Comparison of ENCODE assay signal across 8 cellular contexts in genomic region chr1:207050428-207050767, GRCh38. TPM values are rescaled to one million over a fixed set of nuclear protein-coding genes. Genes with fewer than 3 reads are reported as not detected.
A peak's percentile ranks its signal among the peaks of the same experiment; 100 is the strongest.
DNase-seq lines count a peak whose midpoint lies in the region; ATAC-seq and TF ChIP-seq lines count a peak whose summit lies in the region.

No MANE protein-coding gene starts in this region.

- H3K4me1 ChIP-seq in OCI-LY1 (ENCODE audit: insufficient read depth, low read length, severe bottlenecking) (peaks cover 70% of the 10 kb centered on the region), muscle layer of colon (ENCODE audit: insufficient read depth, low read length) (peaks cover 43% of the 10 kb centered on the region)

- TF ChIP-seq CTCF in OCI-LY1 (IDR thresholded peaks at IDR 0.05; ENCODE audit: low read length) = no peak

- no peak for ATAC-seq in HG02763 (IDR thresholded peaks at IDR 0.05; ENCODE audit: unreplicated experiment)
- ATAC-seq in left colon = no peak

- peaks cover 41% of the 10 kb centered on the region for H3K79me2 ChIP-seq in OCI-LY1 (ENCODE audit: insufficient read depth, low read length)

- H3K4me3 ChIP-seq in GM08714 (ENCODE audit: low read length) = peak overlapping the region; percentile 74
- H3K4me3 ChIP-seq in OCI-LY1 (ENCODE audit: low read depth, low read length, poor library complexity, severe bottlenecking) = peak overlapping the region; percentile 96
- peak overlapping the region; percentile 60 to 96 for H3K4me3 ChIP-seq in muscle layer of colon (ENCODE audit: low read depth in 1 of 2, low read length in 2 of 2)

- H3K27me3 ChIP-seq in OCI-LY1 (ENCODE audit: insufficient read depth, low read length) = no peaks in the 10 kb centered on the region
- no peaks in the 10 kb centered on the region for H3K27me3 ChIP-seq in muscle layer of colon (ENCODE audit: control insufficient read depth in 1 of 2, insufficient read depth in 2 of 2, low read length in 2 of 2)

- intact Hi-C loops in left colon (cut with DNase I, micrococcal nuclease) = no loop called here

- peaks cover 5% of the 10 kb centered on the region; the same call in 1 of the 2 replicates for H3F3A ChIP-seq in OCI-LY1 (ENCODE audit: insufficient read depth, low read length)

- H2AFZ ChIP-seq in OCI-LY1 (ENCODE audit: low read length) = no peak overlapping the region

- H3K9me2 ChIP-seq in OCI-LY1 (ENCODE audit: low read depth, low read length) = no peaks in the 10 kb centered on the region

- peak overlapping the region; percentile 61 for H3K27ac ChIP-seq in OCI-LY1 (ENCODE audit: low read depth, low read length, poor library complexity, severe bottlenecking)
- peak overlapping the region; percentile 92 for H3K27ac ChIP-seq in cingulate gyrus (ENCODE audit: low read depth, low read length)
- H3K27ac ChIP-seq in muscle layer of colon (ENCODE audit: low read depth, low read length) = peak overlapping the region; percentile 87

- H3K4me2 ChIP-seq in OCI-LY1 (ENCODE audit: low read length) = peak overlapping the region; percentile 91

- peak overlapping the region; percentile 98 for H3K9ac ChIP-seq in OCI-LY1 (ENCODE audit: low read length)
- peak overlapping the region; percentile 91 for H3K9ac ChIP-seq in muscle layer of colon (ENCODE audit: low read length)

- H4K20me1 ChIP-seq in OCI-LY1 (ENCODE audit: insufficient read depth, low read length) = no peaks in the 10 kb centered on the region; the same call in 1 of the 2 replicates

- H3K9me3 ChIP-seq in OCI-LY1 (ENCODE audit: low read length) = no peaks in the 10 kb centered on the region
- H3K9me3 ChIP-seq in muscle layer of colon (ENCODE audit: low read length) = no peaks in the 10 kb centered on the region

- H3K36me3 ChIP-seq in OCI-LY1 (ENCODE audit: insufficient read depth, low read length) (peaks cover 43% of the 10 kb centered on the region), muscle layer of colon (ENCODE audit: insufficient read depth, low read length) (peaks cover 18% of the 10 kb centered on the region)

- DNase-seq in HPDE6-E6E7 (ENCODE audit: extremely low spot score) = no peak
- DNase-seq in NCI-H2029 (lab: John Stamatoyannopoulos, UW) = no peak
- DNase-seq in left colon = no peak

RNA-seq across cellular contexts. Expression of gene YOD1, which starts 0.6 kb away (rescaled TPM):
- total RNA-seq in left colon = 1 to 10 TPM; 6.6 to 7.2 TPM

RNA-seq across cellular contexts. Expression of gene PFKFB2, which starts 2.7 kb away (rescaled TPM):
- total RNA-seq in left colon = 100 to 1,000 TPM; 104 to 117 TPM

RNA-seq across cellular contexts. Expression of gene C1orf116, which starts 17.8 kb away (rescaled TPM):
- 10 to 100 TPM; 17.2 to 31.6 TPM for total RNA-seq in left colon

RNA-seq across cellular contexts. Expression of gene C4BPB, which starts 38.3 kb away (rescaled TPM):
- 10 to 100 TPM in 1 of 2 donors, 1 to 10 TPM in 1; 5.0 to 20.8 TPM for total RNA-seq in left colon

RNA-seq across cellular contexts. Expression of gene C4BPA, which starts 53.6 kb away (rescaled TPM):
- 1 to 10 TPM; 3.4 to 4.5 TPM for total RNA-seq in left colon
